In the genomic region with DNA sequence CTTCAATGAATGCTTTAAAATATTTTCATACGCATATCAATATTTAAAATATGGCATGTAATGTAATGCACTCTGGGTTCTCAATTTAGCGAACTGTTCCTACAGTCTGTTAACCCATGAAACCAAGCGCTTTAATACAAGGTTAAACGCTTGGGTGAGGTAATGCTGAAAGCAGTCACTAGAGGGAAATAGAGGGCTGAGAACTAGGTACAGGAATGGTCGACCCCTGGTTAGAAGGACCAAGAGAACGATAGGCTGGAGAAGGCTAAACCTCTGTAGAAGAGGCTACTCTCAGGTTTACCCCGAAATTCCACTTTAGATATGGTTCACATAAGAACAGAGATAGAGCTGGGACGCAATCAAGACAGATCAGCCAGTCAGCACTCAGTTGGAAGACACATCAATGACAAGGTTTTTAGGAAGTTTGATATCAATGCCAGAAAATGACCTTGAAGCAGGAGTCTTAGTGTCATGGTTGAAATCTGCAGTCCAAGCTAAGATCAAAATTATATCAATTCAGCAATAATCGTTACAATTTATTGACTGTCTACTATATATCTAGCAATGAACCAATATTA, we compare ENCODE assay signal across 8 cellular contexts. TPM values are rescaled to one million over a fixed set of nuclear protein-coding genes. Genes with fewer than 3 reads are reported as not detected.
DNase-seq lines count a peak whose midpoint lies in the region; ATAC-seq and TF ChIP-seq lines count a peak whose summit lies in the region.

No MANE protein-coding gene starts in this region.

- no peak overlapping the region for H3K4me2 ChIP-seq in IMR-90 (ENCODE audit: low read depth, low read length)

- H3K9me3 Mint-ChIP-seq in activated naive CD4-positive, alpha-beta T cell treated with anti-CD3 and anti-CD28 coated beads for 36 hours, result no peaks in the 10 kb centered on the region
- H3K9me3 Mint-ChIP-seq in natural killer cell treated with Interleukin-12 subunit alpha and Interleukin-12 subunit beta and Interleukin-15 and Interleukin-18, amount 100 ng/mL, for 72 hours, result no peaks in the 10 kb centered on the region

- TF ChIP-seq CTCF in IMR-90 (conservative IDR thresholded peaks at IDR 0.05; ENCODE audit: low read depth, low read length) (peak; percentile 71), RWPE2 (IDR thresholded peaks at IDR 0.05; ENCODE audit: poor library complexity, severe bottlenecking) (peak; percentile 83), epithelial cell of proximal tubule (conservative IDR thresholded peaks at IDR 0.05; ENCODE audit: low read depth, low read length) (peak; percentile 92)

- no peak for TF ChIP-seq POLR2A in IMR-90 (IDR thresholded peaks at IDR 0.05; ENCODE audit: low read depth, low read length)

- H3K9ac ChIP-seq in IMR-90 (ENCODE audit: low read depth, low read length), result no peak overlapping the region

- H3K27me3 Mint-ChIP-seq in activated naive CD4-positive, alpha-beta T cell treated with anti-CD3 and anti-CD28 coated beads for 36 hours (ENCODE audit: low read depth), result no peaks in the 10 kb centered on the region
- peaks cover 0 to 24% of the 10 kb centered on the region in 2 donors for H3K27me3 Mint-ChIP-seq in natural killer cell treated with Interleukin-12 subunit alpha and Interleukin-12 subunit beta and Interleukin-15 and Interleukin-18, amount 100 ng/mL, for 72 hours

- no peaks in the 10 kb centered on the region for H3K36me3 Mint-ChIP-seq in activated naive CD4-positive, alpha-beta T cell treated with anti-CD3 and anti-CD28 coated beads for 36 hours (ENCODE audit: low read depth)
- no peaks in the 10 kb centered on the region for H3K36me3 Mint-ChIP-seq in natural killer cell treated with Interleukin-12 subunit alpha and Interleukin-12 subunit beta and Interleukin-15 and Interleukin-18, amount 100 ng/mL, for 72 hours

- no peak overlapping the region for H3K4me3 Mint-ChIP-seq in activated naive CD4-positive, alpha-beta T cell treated with anti-CD3 and anti-CD28 coated beads for 36 hours
- no peak overlapping the region for H3K4me3 Mint-ChIP-seq in natural killer cell treated with Interleukin-12 subunit alpha and Interleukin-12 subunit beta and Interleukin-15 and Interleukin-18, amount 100 ng/mL, for 72 hours

- peak overlapping the region; percentile 89 for H2BK5ac ChIP-seq in IMR-90 (ENCODE audit: low read depth, low read length, poor library complexity, severe bottlenecking)

- peaks cover 18 to 54% of the 10 kb centered on the region in 2 experiments for H3K79me1 ChIP-seq in IMR-90 (ENCODE audit: low read depth in 1 of 2, low read length in 2 of 2)

- H3K4me1 Mint-ChIP-seq in activated naive CD4-positive, alpha-beta T cell treated with anti-CD3 and anti-CD28 coated beads for 36 hours (ENCODE audit: low read depth), result peaks cover 8% of the 10 kb centered on the region
- H3K4me1 Mint-ChIP-seq in natural killer cell treated with Interleukin-12 subunit alpha and Interleukin-12 subunit beta and Interleukin-15 and Interleukin-18, amount 100 ng/mL, for 72 hours (ENCODE audit: low read depth in 2 of 2), result peaks cover 0 to 3% of the 10 kb centered on the region in 2 donors

- H3K4me3 ChIP-seq in IMR-90 (ENCODE audit: insufficient read depth, low read depth, low read length) (no peak overlapping the region), RWPE2 (ENCODE audit: severe bottlenecking) (no peak overlapping the region), epithelial cell of proximal tubule (ENCODE audit: low read depth, low read length) (no peak overlapping the region)

- H3K9me3 ChIP-seq in IMR-90 (ENCODE audit: control insufficient read depth, insufficient read depth, low read length), result no peaks in the 10 kb centered on the region
- H3K9me3 ChIP-seq in RWPE2 (ENCODE audit: severe bottlenecking), result no peaks in the 10 kb centered on the region

- peak overlapping the region; percentile 57 for H3K4ac ChIP-seq in IMR-90 (ENCODE audit: low read depth, low read length)

- H3K56ac ChIP-seq in IMR-90 (ENCODE audit: extremely low read depth, insufficient read depth, low read length), result no peak overlapping the region

- peak overlapping the region; percentile 67; the same call in 1 of the 2 replicates for H2AK5ac ChIP-seq in IMR-90 (ENCODE audit: low read depth, low read length)

- H2BK15ac ChIP-seq in IMR-90 (ENCODE audit: low read depth, low read length), result 0 out of 3 replicates have a peak overlapping the region, but pooled peaks have one; percentile 69

- DNase-seq in activated naive CD4-positive, alpha-beta T cell treated with anti-CD3 and anti-CD28 coated beads for 36 hours, result peak; percentile 27
- DNase-seq in activated naive CD4-positive, alpha-beta T cell (lab: John Stamatoyannopoulos, UW), result no peak
- DNase-seq in IMR-90 (peak; percentile 62), RWPE2 (ENCODE audit: low spot score) (no peak), epithelial cell of proximal tubule (ENCODE audit: low read depth) (no peak), midbrain (lab: John Stamatoyannopoulos, UW) (no peak)
- peak; percentile 61 for DNase-seq in natural killer cell treated with Interleukin-12 subunit alpha and Interleukin-12 subunit beta and Interleukin-15 and Interleukin-18, amount 100 ng/mL, for 72 hours (ENCODE audit: low spot score)

- H3K14ac ChIP-seq in IMR-90 (replicated peaks; ENCODE audit: low read depth, low read length), result peak overlapping the region; percentile 39

- H4K20me1 ChIP-seq in IMR-90 (ENCODE audit: insufficient read depth, low read length), result no peaks in the 10 kb centered on the region

- TF ChIP-seq RAD21 in IMR-90 (IDR thresholded peaks at IDR 0.05; ENCODE audit: low read length), result peak; percentile 77

- peak overlapping the region in 1 of 2 experiments; percentile 86; a peak in 2 of 4 replicates for H4K8ac ChIP-seq in IMR-90 (ENCODE audit: low read depth in 2 of 2, low read length in 2 of 2)

- intact Hi-C loops in activated naive CD4-positive, alpha-beta T cell treated with anti-CD3 and anti-CD28 coated beads for 36 hours (cut with micrococcal nuclease), result loop anchor here (1.0 to 10.0 kb wide), 7 partner anchors 119 to 1235 kb away; no protein-coding TSS in a partner anchor
- intact Hi-C loops in IMR-90 (cut with micrococcal nuclease), result loop anchor here (1.0 to 5.0 kb wide), 2 partner anchors 426 to 560 kb away; no protein-coding TSS in a partner anchor

- H3K27ac ChIP-seq in IMR-90 (ENCODE audit: insufficient read depth, low read length) (peak overlapping the region; percentile 31; the same call in 1 of the 2 replicates), RWPE2 (ENCODE audit: poor library complexity, severe bottlenecking) (no peak overlapping the region)

- H2BK20ac ChIP-seq in IMR-90 (ENCODE audit: low read depth, low read length), result peak overlapping the region; percentile 28

- peak overlapping the region; percentile 57; the same call in 1 of the 2 replicates for H4K5ac ChIP-seq in IMR-90 (ENCODE audit: low read depth, low read length)

- no TSS peak for BruUV-seq in IMR-90 (replicated peaks; lab: Mats Ljungman, UMichigan)

- H3K4me1 ChIP-seq in IMR-90 (ENCODE audit: control insufficient read depth, insufficient read depth, low read length) (peaks cover 9% of the 10 kb centered on the region), RWPE2 (ENCODE audit: insufficient read depth, poor library complexity, severe bottlenecking) (peaks cover 26% of the 10 kb centered on the region)

- ATAC-seq in GM21723 (IDR thresholded peaks at IDR 0.05; ENCODE audit: unreplicated experiment) (peak; percentile 95), IMR-90 (ENCODE audit: low read depth) (peak; percentile 63), RWPE2 (ENCODE audit: low read depth) (peak; percentile 77; the same call in 2 of the 3 replicates)
- ATAC-seq in natural killer cell treated with Interleukin-12 subunit alpha and Interleukin-12 subunit beta and Interleukin-15 and Interleukin-18, amount 100 ng/mL, for 72 hours, result peak; percentile 74 to 83

- no peak overlapping the region for H2BK120ac ChIP-seq in IMR-90 (ENCODE audit: low read depth, low read length)

- WGBS in IMR-90 (ENCODE audit: extremely low coverage in 2 of 2, insufficient read length in 1 of 2), 2 experiments, result 63% methylated on average over 2 of the region's 9 CpGs; no CpG with 5 or more reads in 1 of the 2 experiments

- dilution Hi-C loops in IMR-90 (cut with HindIII; ENCODE audit: low sequenced_read_pairs, unreplicated experiment), result no loop called here

- no peak overlapping the region; the same call in 1 of the 2 replicates for H3K18ac ChIP-seq in IMR-90 (ENCODE audit: low read depth, low read length)

- peaks cover 10% of the 10 kb centered on the region for H3K36me3 ChIP-seq in IMR-90 (ENCODE audit: control insufficient read depth, insufficient read depth, low read length)
- H3K36me3 ChIP-seq in RWPE2 (ENCODE audit: low read depth), result peaks cover 26% of the 10 kb centered on the region

- H3K27me3 ChIP-seq in IMR-90 (ENCODE audit: control insufficient read depth, insufficient read depth, low read length) (no peaks in the 10 kb centered on the region), RWPE2 (ENCODE audit: insufficient read depth, poor library complexity, severe bottlenecking) (no peaks in the 10 kb centered on the region)

- no peak overlapping the region for H4K91ac ChIP-seq in IMR-90 (ENCODE audit: insufficient read depth, low read depth, low read length)

- H2AFZ ChIP-seq in IMR-90 (replicated peaks; ENCODE audit: low read length, poor library complexity), result no peak overlapping the region

- peaks cover 5% of the 10 kb centered on the region; the same call in 1 of the 2 replicates for H3K9me1 ChIP-seq in IMR-90 (ENCODE audit: insufficient read depth, low read length)

- H3K23ac ChIP-seq in IMR-90 (ENCODE audit: low read depth, low read length), result no peak overlapping the region; the same call in 1 of the 2 replicates

- no peak overlapping the region for H2AK9ac ChIP-seq in IMR-90 (replicated peaks; ENCODE audit: low read depth, low read length, poor library complexity)

- POLR2A ChIA-PET in IMR-90 (lab: Charles Lee; ENCODE audit: unreplicated experiment), result no interaction called here

- no peak overlapping the region for H3K27ac Mint-ChIP-seq in activated naive CD4-positive, alpha-beta T cell treated with anti-CD3 and anti-CD28 coated beads for 36 hours
- H3K27ac Mint-ChIP-seq in natural killer cell treated with Interleukin-12 subunit alpha and Interleukin-12 subunit beta and Interleukin-15 and Interleukin-18, amount 100 ng/mL, for 72 hours, result no peak overlapping the region

- in situ Hi-C loops in IMR-90 (cut with MboI; ENCODE audit: low sequenced_read_pairs), result no loop called here

- CTCF ChIA-PET in activated naive CD4-positive, alpha-beta T cell treated with anti-CD3 and anti-CD28 coated beads for 36 hours (lab: Charles Lee), result interaction anchor here (1.0 to 4.0 kb wide), 3 partner anchors 8 to 558 kb away, joined by 3 to 24 read pairs (median 3); no protein-coding TSS in a partner anchor
- CTCF ChIA-PET in IMR-90 (lab: Yijun Ruan, JAX), result interaction anchor here (0.9 to 1.0 kb wide), 2 partner anchors 27 to 558 kb away, joined by 4 to 6 read pairs; a partner anchor contains a TSS

RNA-seq across cellular contexts. Expression of a gene that starts 26.9 kb away (rescaled TPM):
- under 1 TPM; 0.05 to 0.10 TPM for total RNA-seq in activated naive CD4-positive, alpha-beta T cell treated with anti-CD3 and anti-CD28 coated beads for 36 hours
- total RNA-seq in IMR-90 (2012; rRNA removed) (126 and 143 TPM in 2 replicates), epithelial cell of proximal tubule (28.5 and 31.9 TPM in 2 replicates)
- 47.7 and 49.0 TPM in 2 replicates for polyA plus RNA-seq in IMR-90 (2012; rRNA removed)
- 24.2 and 47.1 TPM in 2 replicates for polyA plus RNA-seq in IMR-90 (2012; cell fraction: cytosol; rRNA removed)
- 18.5 and 55.6 TPM in 2 replicates for polyA plus RNA-seq in IMR-90 (2012; cell fraction: nucleus; rRNA removed; ENCODE audit: low replicate concordance)
- under 1 TPM in 1 of 2 donors, not detected in 1; 0.24 TPM for total RNA-seq in natural killer cell treated with Interleukin-12 subunit alpha and Interleukin-12 subunit beta and Interleukin-15 and Interleukin-18, amount 100 ng/mL, for 72 hours

Comparison
In these comparisons a context has a peak if more than half of its experiments do, and no peak if none do; other contexts are left out.
1. DNase-seq: peak in activated naive CD4-positive, alpha-beta T cell treated with anti-CD3 and anti-CD28 coated beads for 36 hours (single experiment), IMR-90 (single experiment) and natural killer cell treated with Interleukin-12 subunit alpha and Interleukin-12 subunit beta and Interleukin-15 and Interleukin-18, amount 100 ng/mL, for 72 hours (single experiment); none in activated naive CD4-positive, alpha-beta T cell (0 of 4), RWPE2 (single experiment), epithelial cell of proximal tubule (single experiment) and midbrain (single experiment).
2. RNA of a gene that starts 26.9 kb away (total RNA-seq): 126 to 143 TPM in IMR-90 and 28.5 to 31.9 TPM in epithelial cell of proximal tubule; 0.24 TPM in natural killer cell treated with Interleukin-12 subunit alpha and Interleukin-12 subunit beta and Interleukin-15 and Interleukin-18, amount 100 ng/mL, for 72 hours and 0.05 to 0.10 TPM in activated naive CD4-positive, alpha-beta T cell treated with anti-CD3 and anti-CD28 coated beads for 36 hours; every median in the first group is over 10 times any median in the second.
3. Peak in every context shown above with its lines, with median percentiles within 50 percentile points of each other: ATAC-seq and CTCF ChIP-seq.